Comparison of ENCODE assay signal across 1 cellular context in the genomic region with DNA sequence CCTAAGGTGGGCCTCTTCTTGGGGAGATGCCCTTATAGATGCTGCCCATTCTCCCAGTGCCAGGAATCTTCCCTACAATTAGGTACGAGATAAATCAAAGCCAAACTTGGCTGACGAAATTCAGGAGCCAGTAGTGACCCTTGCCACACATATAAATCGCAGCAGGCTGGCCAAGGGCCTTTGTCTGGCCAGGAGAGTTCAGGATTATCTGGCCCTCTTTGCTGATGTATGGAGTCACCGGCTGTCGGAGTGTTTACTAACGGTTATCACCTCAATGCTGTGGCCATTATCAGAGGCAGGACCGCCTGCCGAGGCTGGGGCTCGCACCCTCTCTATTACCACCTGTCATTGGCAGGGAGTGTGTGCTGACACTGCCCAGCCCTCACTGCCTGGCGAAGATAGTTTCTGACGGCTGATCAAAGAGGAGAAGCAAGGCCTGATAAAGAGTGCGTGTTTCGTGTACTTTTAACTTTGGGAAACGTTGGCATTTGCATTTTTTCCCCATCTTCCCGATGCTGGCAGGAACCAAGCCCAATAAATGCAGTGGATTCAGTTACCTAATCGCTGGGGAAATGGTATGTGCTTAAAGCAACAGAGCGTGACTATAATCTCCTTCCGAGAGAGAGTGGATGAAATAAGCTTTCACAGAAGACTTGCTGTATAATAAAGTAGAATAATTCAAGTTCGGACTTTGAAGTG.
TF ChIP-seq lines count a peak whose summit lies in the region.

No MANE protein-coding gene starts in this region.

TF ChIP-seq in HepG2, 621 proteins besides CTCF, POLR2A, EP300 and RAD21 (continued from another document):
- TF ChIP-seq, protein P1, sequence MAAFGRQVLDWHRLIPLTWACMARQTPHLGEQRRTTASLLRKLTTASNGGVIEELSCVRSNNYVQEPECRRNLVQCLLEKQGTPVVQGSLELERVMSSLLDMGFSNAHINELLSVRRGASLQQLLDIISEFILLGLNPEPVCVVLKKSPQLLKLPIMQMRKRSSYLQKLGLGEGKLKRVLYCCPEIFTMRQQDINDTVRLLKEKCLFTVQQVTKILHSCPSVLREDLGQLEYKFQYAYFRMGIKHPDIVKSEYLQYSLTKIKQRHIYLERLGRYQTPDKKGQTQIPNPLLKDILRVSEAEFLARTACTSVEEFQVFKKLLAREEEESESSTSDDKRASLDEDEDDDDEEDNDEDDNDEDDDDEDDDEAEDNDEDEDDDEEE (CRISPR knock-in tag; IDR thresholded peaks at IDR 0.05), result peak; percentile 92; the same call in 1 of the 2 replicates
- TF ChIP-seq KDM1A (CRISPR knock-in tag; IDR thresholded peaks at IDR 0.05), result 0 out of 2 replicates have a peak, but pooled peaks have one; percentile 71
- no peak for TF ChIP-seq SP4 (CRISPR knock-in tag; IDR thresholded peaks at IDR 0.05)
- TF ChIP-seq SKI (IDR thresholded peaks at IDR 0.05; ENCODE audit: partially characterized antibody), result peak; percentile 83
- TF ChIP-seq, protein P2, sequence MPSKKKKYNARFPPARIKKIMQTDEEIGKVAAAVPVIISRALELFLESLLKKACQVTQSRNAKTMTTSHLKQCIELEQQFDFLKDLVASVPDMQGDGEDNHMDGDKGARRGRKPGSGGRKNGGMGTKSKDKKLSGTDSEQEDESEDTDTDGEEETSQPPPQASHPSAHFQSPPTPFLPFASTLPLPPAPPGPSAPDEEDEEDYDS (CRISPR knock-in tag; IDR thresholded peaks at IDR 0.05), result 0 out of 2 replicates have a peak, but pooled peaks have one; percentile 38
- TF ChIP-seq HDAC2 (CRISPR knock-in tag; IDR thresholded peaks at IDR 0.05), result peak; percentile 94; the same call in 1 of the 2 replicates
- TF ChIP-seq ZNF296 (CRISPR knock-in tag; conservative IDR thresholded peaks at IDR 0.05), result peak; percentile 90
- peak; percentile 82 for TF ChIP-seq NKX3-1 (CRISPR knock-in tag; IDR thresholded peaks at IDR 0.05)
- TF ChIP-seq ZNF780A (CRISPR knock-in tag; IDR thresholded peaks at IDR 0.05), result peak; percentile 68; the same call in 1 of the 2 replicates
- TF ChIP-seq ZNF879 (CRISPR knock-in tag; IDR thresholded peaks at IDR 0.05), result no peak
- TF ChIP-seq ZMYM3 (CRISPR knock-in tag; IDR thresholded peaks at IDR 0.05), result peak; percentile 47; the same call in 1 of the 2 replicates
- peak; percentile 76 for TF ChIP-seq ZSCAN25 (CRISPR knock-in tag; IDR thresholded peaks at IDR 0.05)
- peak; percentile 80 for TF ChIP-seq ZNF205 (CRISPR knock-in tag; IDR thresholded peaks at IDR 0.05)
- TF ChIP-seq ZNF256 (CRISPR knock-in tag; conservative IDR thresholded peaks at IDR 0.05), result 0 out of 2 replicates have a peak, but pooled peaks have one; percentile 66
- no peak for TF ChIP-seq SRSF1 (optimal IDR thresholded peaks at IDR 0.05; ENCODE audit: low read depth, low read length)
- TF ChIP-seq MEIS1 (CRISPR knock-in tag; IDR thresholded peaks at IDR 0.05; ENCODE audit: borderline replicate concordance), result peak; percentile 52; the same call in 1 of the 2 replicates
- TF ChIP-seq HMG20B (CRISPR knock-in tag; conservative IDR thresholded peaks at IDR 0.05), result peak; percentile 79; the same call in 1 of the 2 replicates
- TF ChIP-seq HOXD1 (CRISPR knock-in tag; IDR thresholded peaks at IDR 0.05), result peak; percentile 96
- no peak for TF ChIP-seq EEA1 (CRISPR knock-in tag; IDR thresholded peaks at IDR 0.05; ENCODE audit: borderline replicate concordance)
- peak; percentile 86 for TF ChIP-seq FOXA3 (CRISPR knock-in tag; IDR thresholded peaks at IDR 0.05)
- TF ChIP-seq, protein P3, sequence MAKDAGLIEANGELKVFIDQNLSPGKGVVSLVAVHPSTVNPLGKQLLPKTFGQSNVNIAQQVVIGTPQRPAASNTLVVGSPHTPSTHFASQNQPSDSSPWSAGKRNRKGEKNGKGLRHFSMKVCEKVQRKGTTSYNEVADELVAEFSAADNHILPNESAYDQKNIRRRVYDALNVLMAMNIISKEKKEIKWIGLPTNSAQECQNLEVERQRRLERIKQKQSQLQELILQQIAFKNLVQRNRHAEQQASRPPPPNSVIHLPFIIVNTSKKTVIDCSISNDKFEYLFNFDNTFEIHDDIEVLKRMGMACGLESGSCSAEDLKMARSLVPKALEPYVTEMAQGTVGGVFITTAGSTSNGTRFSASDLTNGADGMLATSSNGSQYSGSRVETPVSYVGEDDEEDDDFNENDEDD (CRISPR knock-in tag; IDR thresholded peaks at IDR 0.05; ENCODE audit: borderline replicate concordance), result peak; percentile 66; the same call in 1 of the 2 replicates
- 0 out of 2 replicates have a peak, but pooled peaks have one; percentile 33 for TF ChIP-seq JUND (CRISPR knock-in tag; IDR thresholded peaks at IDR 0.05)
